8 cellular contexts compared by ENCODE assay signal in genomic region chr6:4647414-4648365, GRCh38.
DNase-seq lines count a peak whose midpoint lies in the region; ATAC-seq and TF ChIP-seq lines count a peak whose summit lies in the region.

No MANE protein-coding gene starts in this region.

- H3K27ac Mint-ChIP-seq in T-cell (peak overlapping the region in 1 of 2 donors; percentile 20), endodermal cell (no peak overlapping the region)
- peak overlapping the region; percentile 70 for H3K27ac Mint-ChIP-seq in stimulated activated memory B cell treated with anti-CD40 and anti-IgM and Interleukin-4, amounts not matched to agents 10 μg/mL and 1 μg/mL and 100 μg/mL, for 72 hours

- CTCF ChIA-PET in T-cell (lab: Charles Lee) = interaction anchor here in 1 of 2 donors (0.7 kb wide), 1 partner anchor 801 kb away, joined by 3 read pairs; no protein-coding TSS in a partner anchor

- H3K36me3 Mint-ChIP-seq in T-cell (no peaks in the 10 kb centered on the region), endodermal cell (ENCODE audit: low read depth) (no peaks in the 10 kb centered on the region)
- no peaks in the 10 kb centered on the region for H3K36me3 Mint-ChIP-seq in stimulated activated memory B cell treated with anti-CD40 and anti-IgM and Interleukin-4, amounts not matched to agents 10 μg/mL and 1 μg/mL and 100 μg/mL, for 72 hours

- TF ChIP-seq CTCF in endodermal cell (conservative IDR thresholded peaks at IDR 0.05) (peak; percentile 11), lung (IDR thresholded peaks at IDR 0.05; ENCODE audit: control extremely low read depth, extremely low read depth) (no peak)

- H3K4me1 ChIP-seq in endodermal cell (ENCODE audit: control insufficient read depth, insufficient read depth, low read length) (no peaks in the 10 kb centered on the region), lung (ENCODE audit: control insufficient read depth in 2 of 2, insufficient read depth in 2 of 2, low read length in 2 of 2) (peaks cover 4 to 6% of the 10 kb centered on the region in 2 donors)

- 24 to 53% methylated on average over 7 to 22 of the region's 22 CpGs for WGBS in endodermal cell (ENCODE audit: insufficient coverage in 1 of 2, insufficient read length in 1 of 2), 2 experiments
- 20 to 23% methylated on average over 22 of the region's 22 CpGs for WGBS in lung, 2 donors

- peaks cover 32 to 36% of the 10 kb centered on the region in 2 donors for H3K27me3 Mint-ChIP-seq in T-cell
- no peaks in the 10 kb centered on the region for H3K27me3 Mint-ChIP-seq in endodermal cell (ENCODE audit: insufficient read depth)
- H3K27me3 Mint-ChIP-seq in stimulated activated memory B cell treated with anti-CD40 and anti-IgM and Interleukin-4, amounts not matched to agents 10 μg/mL and 1 μg/mL and 100 μg/mL, for 72 hours = peaks cover 42% of the 10 kb centered on the region

- H3K9ac ChIP-seq in endodermal cell (ENCODE audit: extremely low read depth, low read length, poor library complexity, severe bottlenecking) = no peak overlapping the region

- H3K4me3 Mint-ChIP-seq in T-cell (peak overlapping the region in 2 of 3 donors; percentile 46 to 68), endodermal cell (peak overlapping the region; percentile 50)
- peak overlapping the region; percentile 65 for H3K4me3 Mint-ChIP-seq in stimulated activated memory B cell treated with anti-CD40 and anti-IgM and Interleukin-4, amounts not matched to agents 10 μg/mL and 1 μg/mL and 100 μg/mL, for 72 hours

- in situ Hi-C loops in KBM-7 (cut with MboI; ENCODE audit: low pct_unique_long_range_greater_than_20kb, low sequenced_read_pairs) = no loop called here

- H3K9me3 ChIP-seq in endodermal cell (ENCODE audit: control insufficient read depth, low read length) (peaks cover 13% of the 10 kb centered on the region), lung (ENCODE audit: control insufficient read depth in 2 of 2, insufficient read depth in 1 of 2, low read length in 1 of 2) (no peaks in the 10 kb centered on the region)

- peak overlapping the region; percentile 60 for H3K4me3 ChIP-seq in endodermal cell (ENCODE audit: low read length)
- H3K4me3 ChIP-seq in lung = no peak overlapping the region

- peaks cover 6 to 10% (median 8%) of the 10 kb centered on the region in 3 donors for H3K4me1 Mint-ChIP-seq in T-cell
- H3K4me1 Mint-ChIP-seq in endodermal cell = peaks cover 11% of the 10 kb centered on the region
- H3K4me1 Mint-ChIP-seq in stimulated activated memory B cell treated with anti-CD40 and anti-IgM and Interleukin-4, amounts not matched to agents 10 μg/mL and 1 μg/mL and 100 μg/mL, for 72 hours = peaks cover 14% of the 10 kb centered on the region

- H3K9me3 Mint-ChIP-seq in T-cell (peaks cover 0 to 6% (median 2%) of the 10 kb centered on the region in 3 donors), endodermal cell (peaks cover 8% of the 10 kb centered on the region)
- peaks cover 3% of the 10 kb centered on the region for H3K9me3 Mint-ChIP-seq in stimulated activated memory B cell treated with anti-CD40 and anti-IgM and Interleukin-4, amounts not matched to agents 10 μg/mL and 1 μg/mL and 100 μg/mL, for 72 hours

- H3K27ac ChIP-seq in endodermal cell (ENCODE audit: low read depth, low read length) = no peak overlapping the region
- peak overlapping the region in 1 of 2 donors; percentile 56 for H3K27ac ChIP-seq in lung (ENCODE audit: low read depth in 1 of 2, low read length in 1 of 2)

- POLR2A ChIA-PET in T-cell (lab: Charles Lee) = no interaction called here

- DNase-seq in CMK (ENCODE audit: low read depth) (peak; percentile 61), KBM-7 (peak; percentile 67), T-cell (peak in 3 of 34 experiments; percentile 5 to 12 (median 11)), endodermal cell (peak; percentile 98), lung (ENCODE audit: low spot score) (peak; percentile 68), cerebellar nuclear complex (lab: John Stamatoyannopoulos, UW) (no peak)

- H3K27me3 ChIP-seq in endodermal cell (ENCODE audit: control insufficient read depth, insufficient read depth, low read length, poor library complexity, severe bottlenecking) = no peaks in the 10 kb centered on the region
- no peaks in the 10 kb centered on the region for H3K27me3 ChIP-seq in lung (ENCODE audit: control insufficient read depth, insufficient read depth)

- ATAC-seq in T-cell (replicated peaks in 1 of 4) = no peak
- peak; percentile 80 for ATAC-seq in lung (ENCODE audit: insufficient read depth, low FRiP score)
- ATAC-seq in stimulated activated memory B cell treated with anti-CD40 and anti-IgM and Interleukin-4, amounts not matched to agents 10 μg/mL and 1 μg/mL and 100 μg/mL, for 72 hours = peak; percentile 63
- ATAC-seq in GM21737 (IDR thresholded peaks at IDR 0.05; ENCODE audit: unreplicated experiment) = no peak

- H3K36me3 ChIP-seq in endodermal cell (ENCODE audit: control insufficient read depth, insufficient read depth, low read length) (no peaks in the 10 kb centered on the region), lung (ENCODE audit: control insufficient read depth in 2 of 2, insufficient read depth in 2 of 2, low read length in 2 of 2) (no peaks in the 10 kb centered on the region)

Comparison
In these comparisons a context has a peak if more than half of its experiments do, and no peak if none do; other contexts are left out.
1. DNase-seq: peak in CMK (single experiment), KBM-7 (single experiment), endodermal cell (single experiment) and lung (single experiment); none in cerebellar nuclear complex (0 of 2).
2. ATAC-seq: peak in lung (single experiment) and stimulated activated memory B cell treated with anti-CD40 and anti-IgM and Interleukin-4, amounts not matched to agents 10 μg/mL and 1 μg/mL and 100 μg/mL, for 72 hours (single experiment); none in T-cell (0 of 4) and GM21737 (single experiment).
3. Peak in every context shown above with its lines, with median percentiles within 50 percentile points of each other: H3K4me3 Mint-ChIP-seq.